ENCODE assay signal across 18 cellular contexts in the genomic region with DNA sequence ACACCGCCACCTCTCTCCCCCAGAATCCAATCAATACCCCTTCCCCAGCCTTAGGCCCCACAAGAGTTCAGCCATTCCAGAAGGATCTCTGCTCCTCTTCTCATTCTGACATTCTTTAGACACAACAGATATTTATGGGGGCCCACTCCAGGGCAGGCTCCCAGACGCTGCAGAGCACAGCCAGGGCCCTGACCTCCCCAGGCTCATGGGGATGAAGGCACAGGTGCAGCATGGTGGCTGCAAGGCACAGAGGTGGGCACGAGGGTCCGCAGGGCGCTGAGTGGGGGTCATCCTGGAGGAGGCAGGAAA. TPM values are rescaled to one million over a fixed set of nuclear protein-coding genes. Genes with fewer than 3 reads are reported as not detected.
"Had no signal": no experiment of that assay in that cellular context is flagged by ENCODE, and none has a peak within 500 bp of the region (broad histone marks: within the 10 kb centered on the region; RNA-seq: fewer than 3 reads in every experiment).

No MANE protein-coding gene starts in this region.

- H3K27ac Mint-ChIP-seq: activated B cell treated with CpG ODN at 0.5 μM for 24 hours; activated CD4-positive, alpha-beta memory T cell treated with anti-CD3 and anti-CD28 coated beads, Interleukin-2, amount 10 ng/mL, durations not matched to agents 7 days and 5 days; activated CD8-positive, alpha-beta memory T cell treated with anti-CD3 and anti-CD28 coated beads, Interleukin-2, amount 10 ng/mL, durations not matched to agents 7 days and 5 days; activated naive CD8-positive, alpha-beta T cell treated with anti-CD3 and anti-CD28 coated beads for 36 hours; activated T-helper 17 cell treated with anti-CD3 and anti-CD28 coated beads, Interleukin-2, amount 50 U/mL, for 72 hours; dendritic cell treated with granulocyte-macrophage colony-stimulating factor and Interleukin-4, amounts not matched to agents 40 ng/mL and 50 ng/mL, for 4 days had no signal

- ATAC-seq: activated CD8-positive, alpha-beta memory T cell treated with anti-CD3 and anti-CD28 coated beads, Interleukin-2, amount 10 ng/mL, durations not matched to agents 7 days and 5 days; activated T-helper 17 cell treated with anti-CD3 and anti-CD28 coated beads, Interleukin-2, amount 50 U/mL, for 72 hours; left ventricle myocardium superior; pancreas had no signal

- H3K4me1 Mint-ChIP-seq: activated CD8-positive, alpha-beta memory T cell treated with anti-CD3 and anti-CD28 coated beads, Interleukin-2, amount 10 ng/mL, durations not matched to agents 7 days and 5 days; activated T-helper 17 cell treated with anti-CD3 and anti-CD28 coated beads, Interleukin-2, amount 50 U/mL, for 72 hours had no signal

- H3K27ac ChIP-seq: cardiac muscle cell, epithelial cell of prostate, neutrophil, pancreas had no signal

- H3K36me3 ChIP-seq: cardiac muscle cell, neutrophil, pancreas had no signal

- H3K27me3 ChIP-seq: cardiac muscle cell, pancreas had no signal

- H3K4me3 Mint-ChIP-seq: activated B cell treated with CpG ODN at 0.5 μM for 24 hours; activated CD4-positive, alpha-beta memory T cell treated with anti-CD3 and anti-CD28 coated beads, Interleukin-2, amount 10 ng/mL, durations not matched to agents 7 days and 5 days; activated CD8-positive, alpha-beta memory T cell treated with anti-CD3 and anti-CD28 coated beads, Interleukin-2, amount 10 ng/mL, durations not matched to agents 7 days and 5 days; activated naive CD8-positive, alpha-beta T cell treated with anti-CD3 and anti-CD28 coated beads for 36 hours; activated T-helper 17 cell treated with anti-CD3 and anti-CD28 coated beads, Interleukin-2, amount 50 U/mL, for 72 hours; dendritic cell treated with granulocyte-macrophage colony-stimulating factor and Interleukin-4, amounts not matched to agents 40 ng/mL and 50 ng/mL, for 4 days had no signal

- H3K27me3 Mint-ChIP-seq: activated T-helper 17 cell treated with anti-CD3 and anti-CD28 coated beads, Interleukin-2, amount 50 U/mL, for 72 hours had no signal

- DNase-seq: activated B cell treated with CpG ODN at 0.5 μM for 24 hours; activated CD4-positive, alpha-beta memory T cell treated with anti-CD3 and anti-CD28 coated beads, Interleukin-2, amount 10 ng/mL, durations not matched to agents 7 days and 5 days; activated CD4-positive, alpha-beta T cell treated with anti-CD3 and anti-CD28 coated beads for 4 hours; activated CD8-positive, alpha-beta memory T cell treated with anti-CD3 and anti-CD28 coated beads, Interleukin-2, amount 10 ng/mL, durations not matched to agents 7 days and 5 days; activated naive CD4-positive, alpha-beta T cell; activated naive CD8-positive, alpha-beta T cell treated with anti-CD3 and anti-CD28 coated beads for 36 hours; amniotic stem cell; effector memory CD4-positive, alpha-beta T cell; kidney glomerular epithelial cell; left ventricle myocardium superior; stimulated activated CD8-positive, alpha-beta memory T cell treated with anti-CD3 and anti-CD28 coated beads, Interleukin-4, amount 100 ng/mL, for 48 hours; stimulated activated naive CD4-positive, alpha-beta T cell had no signal

- H3K36me3 Mint-ChIP-seq: activated CD8-positive, alpha-beta memory T cell treated with anti-CD3 and anti-CD28 coated beads, Interleukin-2, amount 10 ng/mL, durations not matched to agents 7 days and 5 days; activated naive CD8-positive, alpha-beta T cell treated with anti-CD3 and anti-CD28 coated beads for 36 hours had no signal

- H3K9me3 ChIP-seq: neutrophil, pancreas had no signal

- H3K4me3 ChIP-seq: cardiac muscle cell, pancreas had no signal

- H3K9me3 Mint-ChIP-seq: activated B cell treated with CpG ODN at 0.5 μM for 24 hours; activated CD4-positive, alpha-beta memory T cell treated with anti-CD3 and anti-CD28 coated beads, Interleukin-2, amount 10 ng/mL, durations not matched to agents 7 days and 5 days; activated naive CD8-positive, alpha-beta T cell treated with anti-CD3 and anti-CD28 coated beads for 36 hours; activated T-helper 17 cell treated with anti-CD3 and anti-CD28 coated beads, Interleukin-2, amount 50 U/mL, for 72 hours; dendritic cell treated with granulocyte-macrophage colony-stimulating factor and Interleukin-4, amounts not matched to agents 40 ng/mL and 50 ng/mL, for 4 days had no signal

- H3K4me1 ChIP-seq: pancreas had no signal

RNA-seq across cellular contexts. Expression of a gene that starts 4.9 kb away (rescaled TPM):
- total RNA-seq: activated CD4-positive, alpha-beta memory T cell treated with anti-CD3 and anti-CD28 coated beads, Interleukin-2, amount 10 ng/mL, durations not matched to agents 7 days and 5 days; activated CD8-positive, alpha-beta memory T cell treated with anti-CD3 and anti-CD28 coated beads, Interleukin-2, amount 10 ng/mL, durations not matched to agents 7 days and 5 days; activated T-helper 17 cell treated with anti-CD3 and anti-CD28 coated beads, Interleukin-2, amount 50 U/mL, for 72 hours had no signal
